In genomic region chr2:227180770-227181169, GRCh38 we compare ENCODE assay signal across 1 cellular context.
TF ChIP-seq lines count a peak whose summit lies in the region.

No MANE protein-coding gene starts in this region.

TF ChIP-seq in SK-N-SH, 30 proteins besides CTCF, POLR2A, EP300 and RAD21 (continued from another document):
- TF ChIP-seq FOXM1 (IDR thresholded peaks at IDR 0.05; ENCODE audit: low read depth): no peak
- TF ChIP-seq USF1 (IDR thresholded peaks at IDR 0.05; ENCODE audit: borderline replicate concordance, low read depth): no peak
